Comparison of ENCODE assay signal across 15 cellular contexts in genomic region chr9:87850405-87850804, GRCh38. TPM values are rescaled to one million over a fixed set of nuclear protein-coding genes. Genes with fewer than 3 reads are reported as not detected.
A peak's percentile ranks its signal among the peaks of the same experiment; 100 is the strongest.
DNase-seq lines count a peak whose midpoint lies in the region; ATAC-seq and TF ChIP-seq lines count a peak whose summit lies in the region.
"Had no signal": no experiment of that assay in that cellular context is flagged by ENCODE, and none has a peak within 500 bp of the region (broad histone marks: within the 10 kb centered on the region; RNA-seq: fewer than 3 reads in every experiment).

No MANE protein-coding gene starts in this region.

- no peak overlapping the region for H2AFZ ChIP-seq in neuronal stem cell (ENCODE audit: low read length)

- H3K36me3 ChIP-seq in brain microvascular endothelial cell (replicated peaks) (no peaks in the 10 kb centered on the region), neuronal stem cell (replicated peaks in 1 of 2; ENCODE audit: control insufficient read depth in 2 of 2, insufficient read depth in 2 of 2, low read length in 2 of 2) (no peaks in the 10 kb centered on the region)

- no peak overlapping the region for H4K91ac ChIP-seq in neuronal stem cell (ENCODE audit: low read depth, low read length, poor library complexity)

- H2BK12ac ChIP-seq in neuronal stem cell (ENCODE audit: low read length) = no peak overlapping the region

- DNase-seq in AG20443 (ENCODE audit: low spot score) (peak; percentile 87), HS-5 (ENCODE audit: low read depth) (peak; percentile 89), brain microvascular endothelial cell (peak; percentile 14), glomerular visceral epithelial cell (ENCODE audit: extremely low spot score) (peak; percentile 23), UCSD-AML1 (lab: John Stamatoyannopoulos, UW; ENCODE audit: unreplicated experiment) (no peak), neuronal stem cell (ENCODE audit: low spot score) (no peak), OCI-M1 (lab: John Stamatoyannopoulos, UW) (no peak)
- DNase-seq: activated CD4-positive, CD25-positive, alpha-beta regulatory T cell treated with anti-CD3 and anti-CD28 coated beads, Interleukin-2, amount 50 U/mL, for 72 hours; activated CD8-positive, alpha-beta memory T cell treated with anti-CD3 and anti-CD28 coated beads, Interleukin-2, amount 50 U/mL, for 4 hours; activated naive CD4-positive, alpha-beta T cell treated with anti-CD3 and anti-CD28 coated beads, Interleukin-2, amount 10 ng/mL, durations not matched to agents 7 days and 5 days; C1 segment of cervical spinal cord; MM.1S; NCI-H2081 treated with DMSO at 0.1 percent for 48 hours; stimulated activated CD4-positive, alpha-beta T cell treated with anti-CD3 and anti-CD28 coated beads, Interleukin-12 subunit alpha, Interleukin-12 subunit beta, amount 100 ng/mL, for 4 hours had no signal

- no peak overlapping the region for H3K18ac ChIP-seq in neuronal stem cell (ENCODE audit: low read length)

- TF ChIP-seq CTCF in brain microvascular endothelial cell (IDR thresholded peaks at IDR 0.05; ENCODE audit: low read depth, low read length, missing control alignments) = no peak

- H3K4me2 ChIP-seq in neuronal stem cell (ENCODE audit: insufficient read depth, low read length, poor library complexity, severe bottlenecking) = no peak overlapping the region

- H3K79me1 ChIP-seq in neuronal stem cell (ENCODE audit: low read depth, low read length) = no peaks in the 10 kb centered on the region

- no peak overlapping the region for H3K4ac ChIP-seq in neuronal stem cell (ENCODE audit: low read length)

- no peak overlapping the region for H2BK120ac ChIP-seq in neuronal stem cell (ENCODE audit: low read depth, low read length)

- H3K27ac ChIP-seq in brain microvascular endothelial cell = no peak overlapping the region
- no peak overlapping the region for H3K27ac ChIP-seq in neuronal stem cell (replicated peaks; ENCODE audit: low read length)

- H2BK15ac ChIP-seq in neuronal stem cell (ENCODE audit: low read length) = no peak overlapping the region

- H3K27me3 ChIP-seq in brain microvascular endothelial cell (replicated peaks) = no peaks in the 10 kb centered on the region
- peaks cover 0 to 4% (median 0%) of the 10 kb centered on the region in 3 experiments for H3K27me3 ChIP-seq in neuronal stem cell (ENCODE audit: control insufficient read depth in 3 of 3, insufficient read depth in 3 of 3, low read depth in 1 of 3, low read length in 3 of 3)

- no peak overlapping the region for H2AK5ac ChIP-seq in neuronal stem cell (ENCODE audit: low read depth, low read length)

- H3K14ac ChIP-seq in neuronal stem cell (ENCODE audit: low read length) = no peak overlapping the region

- WGBS in neuronal stem cell (ENCODE audit: extremely low coverage in 2 of 2, insufficient read length in 2 of 2, insufficient replicate concordance in 1 of 2), 2 donors = no CpG with 5 or more reads among the region's 4 CpGs

- no peak overlapping the region for H2BK5ac ChIP-seq in neuronal stem cell (ENCODE audit: low read length)

- H3K9ac ChIP-seq in neuronal stem cell (ENCODE audit: low read depth, low read length, poor library complexity) = no peak overlapping the region

- no peaks in the 10 kb centered on the region for H3K9me3 ChIP-seq in neuronal stem cell (replicated peaks in 1 of 2; ENCODE audit: control insufficient read depth in 2 of 2, insufficient read depth in 1 of 2, low read depth in 1 of 2, low read length in 2 of 2)

- no peak for ATAC-seq in GM21717 (IDR thresholded peaks at IDR 0.05; ENCODE audit: unreplicated experiment)

- in situ Hi-C loops in brain microvascular endothelial cell (cut with HindIII; ENCODE audit: low pct_ligation_motif_present, low sequenced_read_pairs) = no loop called here

- H3K4me1 ChIP-seq in neuronal stem cell (ENCODE audit: control insufficient read depth in 2 of 2, insufficient read depth in 1 of 2, low read depth in 1 of 2, low read length in 2 of 2) = peaks cover 0 to 2% of the 10 kb centered on the region in 2 donors

- no peak overlapping the region for H4K8ac ChIP-seq in neuronal stem cell (ENCODE audit: low read depth, low read length)

- no peak overlapping the region for H3K23ac ChIP-seq in neuronal stem cell (ENCODE audit: low read depth, low read length, poor library complexity)

- H3K4me3 ChIP-seq in brain microvascular endothelial cell (ENCODE audit: low read depth, low read length) = no peak overlapping the region
- no peak overlapping the region for H3K4me3 ChIP-seq in neuronal stem cell (ENCODE audit: low read length in 2 of 2)

RNA-seq across cellular contexts. Expression of gene SPATA31E1, which starts 32.3 kb away (rescaled TPM):
- 0.01 TPM for polyA plus RNA-seq in neuronal stem cell (2013, experiment 1 of 2)
- polyA plus RNA-seq in neuronal stem cell (2013, experiment 2 of 2) = 0.03 TPM

Comparison
In these comparisons a context has a peak if more than half of its experiments do, and no peak if none do; other contexts are left out.
1. DNase-seq: peak in AG20443 (single experiment), HS-5 (single experiment), brain microvascular endothelial cell (single experiment) and glomerular visceral epithelial cell (single experiment); none in UCSD-AML1 (single experiment), neuronal stem cell (single experiment) and OCI-M1 (single experiment).